In genomic region chr12:10221846-10222245, GRCh38 we compare ENCODE assay signal across 17 cellular contexts. TPM values are rescaled to one million over a fixed set of nuclear protein-coding genes. Genes with fewer than 3 reads are reported as not detected.
DNase-seq lines count a peak whose midpoint lies in the region; ATAC-seq, FAIRE-seq and TF ChIP-seq lines count a peak whose summit lies in the region.
"Had no signal": no experiment of that assay in that cellular context is flagged by ENCODE, and none has a peak within 500 bp of the region (broad histone marks: within the 10 kb centered on the region; RNA-seq: fewer than 3 reads in every experiment).

No MANE protein-coding gene starts in this region.

- POLR2A ChIA-PET in activated CD4-positive, alpha-beta T cell treated with anti-CD3 and anti-CD28 coated beads for 36 hours (lab: Charles Lee) = no interaction called here

- H3K36me3 Mint-ChIP-seq in CD4-positive, CD25-positive, alpha-beta regulatory T cell = peaks cover 48% of the 10 kb centered on the region
- H3K36me3 Mint-ChIP-seq in activated CD4-positive, alpha-beta T cell treated with anti-CD3 and anti-CD28 coated beads for 36 hours (ENCODE audit: low read depth) = peaks cover 4% of the 10 kb centered on the region

- intact Hi-C loops in activated CD4-positive, alpha-beta T cell treated with anti-CD3 and anti-CD28 coated beads for 36 hours (cut with DNase I, micrococcal nuclease) = no loop called here

- peaks cover 0 to 15% (median 6%) of the 10 kb centered on the region in 4 donors for H3K4me1 Mint-ChIP-seq in CD4-positive, CD25-positive, alpha-beta regulatory T cell
- H3K4me1 Mint-ChIP-seq in activated CD4-positive, alpha-beta T cell treated with anti-CD3 and anti-CD28 coated beads for 36 hours = no peaks in the 10 kb centered on the region

- TF ChIP-seq POLR2A in GM18505 (IDR thresholded peaks at IDR 0.05; ENCODE audit: borderline replicate concordance, extremely low read depth, insufficient read depth, insufficient read length) = no peak

- ATAC-seq in CD4-positive, CD25-positive, alpha-beta regulatory T cell (ENCODE audit: low read depth in 2 of 2) = no peak
- ATAC-seq in activated CD4-positive, alpha-beta T cell treated with anti-CD3 and anti-CD28 coated beads for 36 hours = no peak
- no peak for ATAC-seq in GM18505 (IDR thresholded peaks at IDR 0.05; ENCODE audit: unreplicated experiment)

- no peaks in the 10 kb centered on the region for H3K9me3 ChIP-seq in CD4-positive, CD25-positive, alpha-beta regulatory T cell (ENCODE audit: control insufficient read depth in 2 of 2, low read length in 2 of 2)
- no peaks in the 10 kb centered on the region for H3K9me3 ChIP-seq in neutrophil

- no peak overlapping the region for H3K4me3 Mint-ChIP-seq in CD4-positive, CD25-positive, alpha-beta regulatory T cell
- no peak overlapping the region for H3K4me3 Mint-ChIP-seq in activated CD4-positive, alpha-beta T cell treated with anti-CD3 and anti-CD28 coated beads for 36 hours
- H3K4me3 Mint-ChIP-seq: CD14-positive monocyte, HFFc6 had no signal

- H3K9me3 Mint-ChIP-seq in CD4-positive, CD25-positive, alpha-beta regulatory T cell = no peaks in the 10 kb centered on the region
- H3K9me3 Mint-ChIP-seq in activated CD4-positive, alpha-beta T cell treated with anti-CD3 and anti-CD28 coated beads for 36 hours (ENCODE audit: low read depth) = no peaks in the 10 kb centered on the region

- TF ChIP-seq CTCF in bronchial epithelial cell (IDR thresholded peaks at IDR 0.05; ENCODE audit: insufficient read depth, low read length, severe bottlenecking) (no peak), neutrophil (IDR thresholded peaks at IDR 0.05) (no peak)

- FAIRE-seq in bronchial epithelial cell (lab: Jason Lieb, UNC) = peak; percentile 97
- FAIRE-seq: GM18507 had no signal

- no peaks in the 10 kb centered on the region for H3K4me1 ChIP-seq in CD4-positive, CD25-positive, alpha-beta regulatory T cell (ENCODE audit: control insufficient read depth, insufficient read depth, low read length, poor library complexity, severe bottlenecking)
- H3K4me1 ChIP-seq in neutrophil (ENCODE audit: control insufficient read depth in 1 of 2, insufficient read depth in 1 of 2, low read depth in 1 of 2, low read length in 1 of 2) = no peaks in the 10 kb centered on the region

- DNase-seq in activated CD8-positive, alpha-beta memory T cell treated with anti-CD3 and anti-CD28 coated beads, Interleukin-2, amount 50 U/mL, for 48 hours = peak; percentile 22
- no peak for DNase-seq in activated CD8-positive, alpha-beta memory T cell treated with anti-CD3 and anti-CD28 coated beads for 24 hours
- DNase-seq in CD4-positive, CD25-positive, alpha-beta regulatory T cell = no peak
- peak; percentile 50 for DNase-seq in bronchial epithelial cell (ENCODE audit: low read depth)
- DNase-seq in NCI-H82 treated with DMSO at 0.1 percent for 48 hours (lab: John Stamatoyannopoulos, UW; ENCODE audit: unreplicated experiment) = no peak
- no peak for DNase-seq in activated CD4-positive, alpha-beta T cell treated with anti-CD3 and anti-CD28 coated beads for 36 hours
- DNase-seq: Calu3, DMS 273 treated with DMSO at 0.1 percent for 48 hours, HCEC 1CT, HFFc6 had no signal

- no peak overlapping the region for H3K27ac ChIP-seq in CD4-positive, CD25-positive, alpha-beta regulatory T cell (ENCODE audit: insufficient read depth, low read length, poor library complexity, severe bottlenecking)
- H3K27ac ChIP-seq in neutrophil = peak overlapping the region; percentile 18
- H3K27ac ChIP-seq: 22Rv1 had no signal

- CTCF ChIA-PET in activated CD4-positive, alpha-beta T cell treated with anti-CD3 and anti-CD28 coated beads for 36 hours (lab: Charles Lee) = no interaction called here

- H3K27me3 ChIP-seq in CD4-positive, CD25-positive, alpha-beta regulatory T cell (ENCODE audit: control insufficient read depth, insufficient read depth, low read length) = no peaks in the 10 kb centered on the region
- H3K27me3 ChIP-seq in bronchial epithelial cell (ENCODE audit: control insufficient read depth, insufficient read depth, low read length) (no peaks in the 10 kb centered on the region), neutrophil (no peaks in the 10 kb centered on the region)

- peak overlapping the region in 2 of 3 donors; percentile 7 to 23 for H3K27ac Mint-ChIP-seq in CD4-positive, CD25-positive, alpha-beta regulatory T cell
- H3K27ac Mint-ChIP-seq in activated CD4-positive, alpha-beta T cell treated with anti-CD3 and anti-CD28 coated beads for 36 hours = no peak overlapping the region
- H3K27ac Mint-ChIP-seq: HFFc6 had no signal

- H3K4me3 ChIP-seq in CD4-positive, CD25-positive, alpha-beta regulatory T cell (ENCODE audit: low read depth, low read length) = no peak overlapping the region
- H3K4me3 ChIP-seq in bronchial epithelial cell (ENCODE audit: low read depth, low read length) (no peak overlapping the region), neutrophil (ENCODE audit: low read depth in 1 of 2, low read length in 1 of 2) (no peak overlapping the region)

- H3K36me3 ChIP-seq in CD4-positive, CD25-positive, alpha-beta regulatory T cell (ENCODE audit: control insufficient read depth, insufficient read depth, low read length) = peaks cover 39% of the 10 kb centered on the region
- H3K36me3 ChIP-seq in bronchial epithelial cell (ENCODE audit: control insufficient read depth, insufficient read depth, low read length) (peaks cover 8% of the 10 kb centered on the region), neutrophil (peaks cover 80% of the 10 kb centered on the region)

- H3K27me3 Mint-ChIP-seq in CD4-positive, CD25-positive, alpha-beta regulatory T cell = no peaks in the 10 kb centered on the region
- H3K27me3 Mint-ChIP-seq in activated CD4-positive, alpha-beta T cell treated with anti-CD3 and anti-CD28 coated beads for 36 hours = no peaks in the 10 kb centered on the region

RNA-seq across cellular contexts. Expression of gene GABARAPL1, which starts 9.2 kb away (rescaled TPM):
- total RNA-seq in CD4-positive, CD25-positive, alpha-beta regulatory T cell = 170 TPM
- 10 to 100 TPM; 19.4 to 21.8 (median 19.7) TPM for polyA plus RNA-seq in CD4-positive, CD25-positive, alpha-beta regulatory T cell
- total RNA-seq in bronchial epithelial cell = 21.3 and 32.9 TPM in 2 replicates
- 1 to 10 TPM; 2.3 to 2.9 TPM for total RNA-seq in activated CD4-positive, alpha-beta T cell treated with anti-CD3 and anti-CD28 coated beads for 36 hours

RNA-seq across cellular contexts. Expression of gene TMEM52B, which starts 43.0 kb away (rescaled TPM):
- not detected for total RNA-seq in CD4-positive, CD25-positive, alpha-beta regulatory T cell
- polyA plus RNA-seq in CD4-positive, CD25-positive, alpha-beta regulatory T cell = not detected
- total RNA-seq in bronchial epithelial cell = not detected in 2 replicates
- total RNA-seq in activated CD4-positive, alpha-beta T cell treated with anti-CD3 and anti-CD28 coated beads for 36 hours = not detected
- total RNA-seq: A673, Calu3, HT1080 had no signal

RNA-seq across cellular contexts. Expression of gene OLR1, which starts 49.9 kb away (rescaled TPM):
- not detected for total RNA-seq in CD4-positive, CD25-positive, alpha-beta regulatory T cell
- polyA plus RNA-seq in CD4-positive, CD25-positive, alpha-beta regulatory T cell = not detected
- total RNA-seq in bronchial epithelial cell = 0.38 TPM in 1 of 2 replicates, not detected in the other
- total RNA-seq in activated CD4-positive, alpha-beta T cell treated with anti-CD3 and anti-CD28 coated beads for 36 hours = not detected
- total RNA-seq: A673, Calu3, HT1080 had no signal

Comparison
In these comparisons a context has a peak if more than half of its experiments do, and no peak if none do; other contexts are left out.
1. DNase-seq: peak in activated CD8-positive, alpha-beta memory T cell treated with anti-CD3 and anti-CD28 coated beads, Interleukin-2, amount 50 U/mL, for 48 hours (single experiment) and bronchial epithelial cell (single experiment); none in activated CD8-positive, alpha-beta memory T cell treated with anti-CD3 and anti-CD28 coated beads for 24 hours (single experiment), CD4-positive, CD25-positive, alpha-beta regulatory T cell (0 of 3), NCI-H82 treated with DMSO at 0.1 percent for 48 hours (single experiment) and activated CD4-positive, alpha-beta T cell treated with anti-CD3 and anti-CD28 coated beads for 36 hours (single experiment).